ENCODE assay signal across 11 cellular contexts in genomic region chr2:60353406-60353800, GRCh38.
DNase-seq lines count a peak whose midpoint lies in the region; ATAC-seq lines count a peak whose summit lies in the region.
"Had no signal": no experiment of that assay in that cellular context is flagged by ENCODE, and none has a peak within 500 bp of the region (broad histone marks: within the 10 kb centered on the region; RNA-seq: fewer than 3 reads in every experiment).

No MANE protein-coding gene starts in this region.

- DNase-seq in hypothalamus (lab: John Stamatoyannopoulos, UW) (no peak), NCI-H187 treated with DMSO at 0.1 percent for 48 hours (lab: John Stamatoyannopoulos, UW) (no peak), NOMO-1 treated with DMSO at 0.1 percent for 48 hours (lab: John Stamatoyannopoulos, UW; ENCODE audit: unreplicated experiment) (no peak)
- DNase-seq: effector CD8-positive, alpha-beta T cell; GDM1; psoas muscle; T-helper 1 cell had no signal

- H3K27ac Mint-ChIP-seq in IgD-negative memory B cell, result peak overlapping the region; percentile 97 to 100 (median 99)

- H3K4me1 Mint-ChIP-seq in IgD-negative memory B cell, result peaks cover 57 to 90% (median 77%) of the 10 kb centered on the region in 3 donors

- peaks cover 0 to 7% (median 7%) of the 10 kb centered on the region in 3 donors for H3K9me3 Mint-ChIP-seq in IgD-negative memory B cell

- H3K27me3 Mint-ChIP-seq in IgD-negative memory B cell, result no peaks in the 10 kb centered on the region

- no peak overlapping the region for H3K4me3 ChIP-seq in skin epidermis
- H3K4me3 ChIP-seq: psoas muscle had no signal

- no peaks in the 10 kb centered on the region for H3K36me3 Mint-ChIP-seq in IgD-negative memory B cell

- ATAC-seq in GM19043 (IDR thresholded peaks at IDR 0.05; ENCODE audit: low read depth, unreplicated experiment) (peak; percentile 9), HG02588 (IDR thresholded peaks at IDR 0.05; ENCODE audit: unreplicated experiment) (peak; percentile 9)
- ATAC-seq: psoas muscle had no signal

- H3K27ac ChIP-seq in skin epidermis, result peak overlapping the region in 12 of 21 experiments; percentile 25 to 77 (median 56)
- H3K27ac ChIP-seq: psoas muscle had no signal

- H3K4me3 Mint-ChIP-seq in IgD-negative memory B cell, result peak overlapping the region; percentile 68 to 88 (median 75)
